1 cellular context compared by ENCODE assay signal in genomic region chr5:1799602-1800469, GRCh38.
A peak's percentile ranks its signal among the peaks of the same experiment; 100 is the strongest.
TF ChIP-seq lines count a peak whose summit lies in the region.

MRPL36 (minus strand) TSS chr5:1799837; CDS start chr5:1798935, 902 bp downstream.

TF ChIP-seq in K562, 482 proteins besides CTCF, POLR2A, EP300 and RAD21 (continued from another document and continues in another):
- TF ChIP-seq AFF1 (IDR thresholded peaks at IDR 0.05; ENCODE audit: low read depth in 1 of 2, partially characterized antibody in 2 of 2): peak in 1 of 2 experiments; percentile 77
- peak; percentile 11 for TF ChIP-seq CTCFL (IDR thresholded peaks at IDR 0.05; ENCODE audit: borderline replicate concordance, insufficient read depth, low read depth, low read length, poor library complexity, severe bottlenecking)
- TF ChIP-seq C11orf30 (IDR thresholded peaks at IDR 0.05; ENCODE audit: low read depth): peak; percentile 78
- TF ChIP-seq CGGBP1 (CRISPR knock-in tag; IDR thresholded peaks at IDR 0.05): peak; percentile 64; the same call in 1 of the 2 replicates
- TF ChIP-seq BCLAF1 (IDR thresholded peaks at IDR 0.05; ENCODE audit: borderline replicate concordance in 1 of 2, control insufficient read depth in 1 of 2, low read depth in 2 of 2, low read length in 1 of 2): no peak
- no peak for TF ChIP-seq IRF1 (CRISPR knock-in tag; IDR thresholded peaks at IDR 0.05; ENCODE audit: borderline replicate concordance)
- no peak for TF ChIP-seq ZNF699 (CRISPR knock-in tag; IDR thresholded peaks at IDR 0.05; ENCODE audit: insufficient replicate concordance)
- peak; percentile 14 for TF ChIP-seq KDM5B (IDR thresholded peaks at IDR 0.05; ENCODE audit: insufficient replicate concordance, low read depth, low read length)
- no peak for TF ChIP-seq SRSF3 (IDR thresholded peaks at IDR 0.05; ENCODE audit: insufficient read depth, low read length)
- TF ChIP-seq ARID4B (CRISPR knock-in tag; IDR thresholded peaks at IDR 0.05): no peak; the same call in 1 of the 2 replicates
- TF ChIP-seq NONO (IDR thresholded peaks at IDR 0.05; ENCODE audit: low read depth in 2 of 2, low read length in 1 of 2): no peak
- TF ChIP-seq KDM1A (IDR thresholded peaks at IDR 0.05): no peak
- TF ChIP-seq PATZ1 (CRISPR knock-in tag; IDR thresholded peaks at IDR 0.05; ENCODE audit: borderline replicate concordance): no peak
- no peak for TF ChIP-seq TARDBP (IDR thresholded peaks at IDR 0.05)
- TF ChIP-seq POLR2H (tag; IDR thresholded peaks at IDR 0.05; ENCODE audit: low read depth): peak; percentile 58; the same call in 1 of the 2 replicates
- TF ChIP-seq HMG20A (CRISPR knock-in tag; conservative IDR thresholded peaks at IDR 0.05): no peak
- no peak for TF ChIP-seq NUFIP1 (IDR thresholded peaks at IDR 0.05; ENCODE audit: partially characterized antibody)
- no peak for TF ChIP-seq ZNF217 (CRISPR knock-in tag; IDR thresholded peaks at IDR 0.05)
- TF ChIP-seq TGIF2 (CRISPR knock-in tag; IDR thresholded peaks at IDR 0.05): no peak
- no peak for TF ChIP-seq ZNF77 (CRISPR knock-in tag; IDR thresholded peaks at IDR 0.05)
- peak; percentile 94 for TF ChIP-seq RAD51 (IDR thresholded peaks at IDR 0.05; ENCODE audit: borderline replicate concordance, low read depth)
- TF ChIP-seq NCOA2 (IDR thresholded peaks at IDR 0.05; ENCODE audit: partially characterized antibody in 2 of 2): no peak
- no peak for TF ChIP-seq FOSL1 (tag; conservative IDR thresholded peaks at IDR 0.05)
- no peak for TF ChIP-seq ZBTB8A (IDR thresholded peaks at IDR 0.05; ENCODE audit: partially characterized antibody)
- no peak for TF ChIP-seq TAL1 (IDR thresholded peaks at IDR 0.05)
- no peak for TF ChIP-seq ESRRB (CRISPR knock-in tag; IDR thresholded peaks at IDR 0.05; ENCODE audit: borderline replicate concordance)
- TF ChIP-seq KDM2B (CRISPR knock-in tag; IDR thresholded peaks at IDR 0.05): no peak
- peak; percentile 47 for TF ChIP-seq CHD1 (IDR thresholded peaks at IDR 0.05; ENCODE audit: low read length)
- no peak for TF ChIP-seq TAF7 (tag; IDR thresholded peaks at IDR 0.05)
- peak; percentile 67; the same call in 1 of the 2 replicates for TF ChIP-seq PML (IDR thresholded peaks at IDR 0.05; ENCODE audit: low read length)
- no peak for TF ChIP-seq ZBED1 (IDR thresholded peaks at IDR 0.05)
- TF ChIP-seq KLF6 (CRISPR knock-in tag; IDR thresholded peaks at IDR 0.05; ENCODE audit: borderline replicate concordance): no peak
- TF ChIP-seq RHOXF2B (CRISPR knock-in tag; conservative IDR thresholded peaks at IDR 0.05): no peak
- TF ChIP-seq PHF20 (IDR thresholded peaks at IDR 0.05; ENCODE audit: partially characterized antibody): peak; percentile 60
- peak; percentile 14; the same call in 1 of the 2 replicates for TF ChIP-seq ZKSCAN1 (IDR thresholded peaks at IDR 0.05; ENCODE audit: low read depth, low read length)
- no peak for TF ChIP-seq CEBPB (tag; IDR thresholded peaks at IDR 0.05)
- TF ChIP-seq PRDM10 (IDR thresholded peaks at IDR 0.05; ENCODE audit: partially characterized antibody): peak; percentile 24
- no peak for TF ChIP-seq SMARCB1 (IDR thresholded peaks at IDR 0.05; ENCODE audit: insufficient read length, low read depth)
